Comparison of ENCODE assay signal across 16 cellular contexts in genomic region chr12:1505576-1505975, GRCh38.
DNase-seq lines count a peak whose midpoint lies in the region; ATAC-seq, FAIRE-seq and TF ChIP-seq lines count a peak whose summit lies in the region.
"Had no signal": no experiment of that assay in that cellular context is flagged by ENCODE, and none has a peak within 500 bp of the region (broad histone marks: within the 10 kb centered on the region; RNA-seq: fewer than 3 reads in every experiment).

No MANE protein-coding gene starts in this region.

- no peaks in the 10 kb centered on the region for H3K36me3 ChIP-seq in esophagus squamous epithelium
- H3K36me3 ChIP-seq: BLaER1 treated with 17β-estradiol and CSF1 and Interleukin-3, amounts not matched to agents 10 nM and 100 nM had no signal

- no peak overlapping the region for H3K27ac ChIP-seq in esophagus squamous epithelium
- H3K27ac ChIP-seq: BLaER1 treated with 17β-estradiol and CSF1 and Interleukin-3, amounts not matched to agents 10 nM and 100 nM; HL-60 had no signal

- 79 to 96% methylated on average over 8 to 10 of the region's 10 CpGs for WGBS in esophagus squamous epithelium, 2 donors

- H3K27me3 ChIP-seq in esophagus squamous epithelium = no peaks in the 10 kb centered on the region

- no peaks in the 10 kb centered on the region for H3K36me3 Mint-ChIP-seq in activated naive CD8-positive, alpha-beta T cell treated with anti-CD3 and anti-CD28 coated beads for 36 hours
- H3K36me3 Mint-ChIP-seq in activated naive CD8-positive, alpha-beta T cell treated with anti-CD3 and anti-CD28 coated beads, Interleukin-2, amount 50 U/mL, for 24 hours (ENCODE audit: low read depth) = no peaks in the 10 kb centered on the region
- no peaks in the 10 kb centered on the region for H3K36me3 Mint-ChIP-seq in progenitor cell of endocrine pancreas (ENCODE audit: insufficient read depth)
- H3K36me3 Mint-ChIP-seq: CD4-positive, CD25-positive, alpha-beta regulatory T cell had no signal

- intact Hi-C loops in esophagus squamous epithelium (cut with DNase I) = no loop called here

- no peak for DNase-seq in activated naive CD8-positive, alpha-beta T cell treated with anti-CD3 and anti-CD28 coated beads for 36 hours
- no peak for DNase-seq in activated naive CD8-positive, alpha-beta T cell treated with anti-CD3 and anti-CD28 coated beads, Interleukin-2, amount 50 U/mL, for 24 hours
- DNase-seq in HTR-8/SVneo (ENCODE audit: insufficient read length, low spot score) (no peak), islet precursor cell (peak; percentile 47), progenitor cell of endocrine pancreas (ENCODE audit: low spot score, unreplicated experiment) (no peak), esophagus squamous epithelium (lab: John Stamatoyannopoulos, UW) (no peak)
- no peak for DNase-seq in stimulated activated CD4-positive, alpha-beta T cell treated with anti-CD3 and anti-CD28 coated beads, Interleukin-4, amount 100 ng/mL, for 4 hours
- DNase-seq: ACHN; CD4-positive, CD25-positive, alpha-beta regulatory T cell; DMS 273 treated with DMSO at 0.1 percent for 48 hours; GOT3; IMR-90 had no signal

- TF ChIP-seq CTCF in progenitor cell of endocrine pancreas (IDR thresholded peaks at IDR 0.05; ENCODE audit: unreplicated experiment) (no peak), esophagus squamous epithelium (IDR thresholded peaks at IDR 0.05) (no peak)

- no peak overlapping the region for H3K4me3 ChIP-seq in esophagus squamous epithelium

- H3K4me3 Mint-ChIP-seq in activated naive CD8-positive, alpha-beta T cell treated with anti-CD3 and anti-CD28 coated beads for 36 hours = no peak overlapping the region
- no peak overlapping the region for H3K4me3 Mint-ChIP-seq in activated naive CD8-positive, alpha-beta T cell treated with anti-CD3 and anti-CD28 coated beads, Interleukin-2, amount 50 U/mL, for 24 hours
- H3K4me3 Mint-ChIP-seq in progenitor cell of endocrine pancreas (ENCODE audit: low read depth) = no peak overlapping the region

- peaks cover 29% of the 10 kb centered on the region for H3K27me3 Mint-ChIP-seq in activated naive CD8-positive, alpha-beta T cell treated with anti-CD3 and anti-CD28 coated beads for 36 hours
- peaks cover 32% of the 10 kb centered on the region for H3K27me3 Mint-ChIP-seq in activated naive CD8-positive, alpha-beta T cell treated with anti-CD3 and anti-CD28 coated beads, Interleukin-2, amount 50 U/mL, for 24 hours
- no peaks in the 10 kb centered on the region for H3K27me3 Mint-ChIP-seq in progenitor cell of endocrine pancreas

- no peaks in the 10 kb centered on the region for H3K9me3 Mint-ChIP-seq in activated naive CD8-positive, alpha-beta T cell treated with anti-CD3 and anti-CD28 coated beads for 36 hours
- no peaks in the 10 kb centered on the region for H3K9me3 Mint-ChIP-seq in activated naive CD8-positive, alpha-beta T cell treated with anti-CD3 and anti-CD28 coated beads, Interleukin-2, amount 50 U/mL, for 24 hours
- H3K9me3 Mint-ChIP-seq in progenitor cell of endocrine pancreas (ENCODE audit: low read depth) = no peaks in the 10 kb centered on the region

- peaks cover 0 to 22% (median 0%) of the 10 kb centered on the region in 3 donors for H3K4me1 ChIP-seq in esophagus squamous epithelium

- H3K4me1 Mint-ChIP-seq in activated naive CD8-positive, alpha-beta T cell treated with anti-CD3 and anti-CD28 coated beads for 36 hours = peaks cover 14% of the 10 kb centered on the region
- peaks cover 13% of the 10 kb centered on the region for H3K4me1 Mint-ChIP-seq in activated naive CD8-positive, alpha-beta T cell treated with anti-CD3 and anti-CD28 coated beads, Interleukin-2, amount 50 U/mL, for 24 hours
- H3K4me1 Mint-ChIP-seq in progenitor cell of endocrine pancreas (ENCODE audit: low read depth) = no peaks in the 10 kb centered on the region

- H3K9me3 ChIP-seq in esophagus squamous epithelium = no peaks in the 10 kb centered on the region

- TF ChIP-seq POLR2A in esophagus squamous epithelium (IDR thresholded peaks at IDR 0.05) = no peak

- ATAC-seq in activated naive CD8-positive, alpha-beta T cell treated with anti-CD3 and anti-CD28 coated beads, Interleukin-2, amount 50 U/mL, for 24 hours = no peak
- no peak for ATAC-seq in GM19463 (IDR thresholded peaks at IDR 0.05; ENCODE audit: unreplicated experiment)
- ATAC-seq: HCT116 had no signal

- peak overlapping the region; percentile 47 for H3K27ac Mint-ChIP-seq in activated naive CD8-positive, alpha-beta T cell treated with anti-CD3 and anti-CD28 coated beads for 36 hours
- no peak overlapping the region for H3K27ac Mint-ChIP-seq in activated naive CD8-positive, alpha-beta T cell treated with anti-CD3 and anti-CD28 coated beads, Interleukin-2, amount 50 U/mL, for 24 hours
- H3K27ac Mint-ChIP-seq in progenitor cell of endocrine pancreas = peak overlapping the region; percentile 35
- H3K27ac Mint-ChIP-seq: CD4-positive, CD25-positive, alpha-beta regulatory T cell had no signal

- FAIRE-seq in HTR-8/SVneo (lab: Jason Lieb, UNC) = peak; percentile 81
